Comparison of ENCODE assay signal across 8 cellular contexts in genomic region chr6:29632789-29633531, GRCh38. TPM values are rescaled to one million over a fixed set of nuclear protein-coding genes. Genes with fewer than 3 reads are reported as not detected.
DNase-seq lines count a peak whose midpoint lies in the region; ATAC-seq and TF ChIP-seq lines count a peak whose summit lies in the region.

TSS of gene GABBR1 (minus strand) at chr6:29633183. CDS start at chr6:29632385, 798 bp downstream.

- H3K27ac ChIP-seq in CD8-positive, alpha-beta T cell (ENCODE audit: low read depth, low read length) = no peak within 1 kb of the TSS
- H3K27ac ChIP-seq in SJSA1 = no peak within 1 kb of the TSS
- H3K27ac ChIP-seq in neural cell (ENCODE audit: low read length) = peak within 1 kb of the TSS; percentile 95

- CTCF ChIA-PET in CD8-positive, alpha-beta T cell (lab: Charles Lee) = interaction anchor here (1.4 to 2.0 kb wide), 3 partner anchors 8 to 20 kb away, joined by 3 to 20 read pairs (median 10); no protein-coding TSS in a partner anchor

- DNase-seq in CD8-positive, alpha-beta T cell = peak in 6 of 7 experiments; percentile 56 to 77 (median 64)
- DNase-seq in SJSA1 (ENCODE audit: low read depth in 1 of 2, low spot score in 2 of 2) (peak; percentile 67 to 89), fibroblast of villous mesenchyme (ENCODE audit: low read depth) (peak; percentile 89)
- DNase-seq in activated gamma-delta T cell treated with anti-CD3 and anti-CD28 coated beads, Interleukin-2, amount 50 U/mL, for 16 hours (ENCODE audit: low read depth) = peak; percentile 43

- no peaks in the 10 kb centered on the region for H3K36me3 ChIP-seq in CD8-positive, alpha-beta T cell (ENCODE audit: insufficient read depth, low read length)
- H3K36me3 ChIP-seq in Loucy (ENCODE audit: insufficient read depth, low read length) (no peaks in the 10 kb centered on the region), SJSA1 (no peaks in the 10 kb centered on the region; the same call in 1 of the 2 replicates), neural cell (ENCODE audit: insufficient read depth, low read length) (no peaks in the 10 kb centered on the region)

- peak within 1 kb of the TSS; percentile 68 for H3K9ac ChIP-seq in Loucy (ENCODE audit: low read depth, low read length, poor library complexity, severe bottlenecking)
- peak within 1 kb of the TSS; percentile 95 for H3K9ac ChIP-seq in neural cell (ENCODE audit: low read length)

- no peaks in the 10 kb centered on the region for H3K9me3 Mint-ChIP-seq in CD8-positive, alpha-beta T cell

- peak; percentile 58 for TF ChIP-seq EP300 in neural cell (conservative IDR thresholded peaks at IDR 0.05; ENCODE audit: poor library complexity, severe bottlenecking)

- H3K4me2 ChIP-seq in Loucy (ENCODE audit: low read depth, low read length, poor library complexity, severe bottlenecking) (peak within 1 kb of the TSS; percentile 80), neural cell (ENCODE audit: low read length) (peak within 1 kb of the TSS; percentile 99)

- H3K36me3 Mint-ChIP-seq in CD8-positive, alpha-beta T cell = peaks cover 3% of the 10 kb centered on the region

- H3K79me2 ChIP-seq in Loucy (ENCODE audit: insufficient read depth, low read length) (no peaks in the 10 kb centered on the region), neural cell (replicated peaks; ENCODE audit: insufficient read depth, low read length) (peaks cover 10% of the 10 kb centered on the region)

- H4K20me1 ChIP-seq in Loucy (ENCODE audit: insufficient read depth, low read length, poor library complexity, severe bottlenecking) (no peaks in the 10 kb centered on the region), neural cell (ENCODE audit: insufficient read depth) (no peaks in the 10 kb centered on the region)

- H3K4me1 ChIP-seq in CD8-positive, alpha-beta T cell (ENCODE audit: insufficient read depth, low read length) = peaks cover 28% of the 10 kb centered on the region
- peaks cover 25% of the 10 kb centered on the region for H3K4me1 ChIP-seq in Loucy (ENCODE audit: insufficient read depth, low read length, poor library complexity, severe bottlenecking)
- H3K4me1 ChIP-seq in SJSA1 (replicated peaks) = peaks cover 22% of the 10 kb centered on the region

- intact Hi-C loops in CD8-positive, alpha-beta T cell (cut with DNase I, micrococcal nuclease) = loop anchor here (1.0 to 2.0 kb wide), 2 partner anchors 16 kb away; no protein-coding TSS in a partner anchor

- no peaks in the 10 kb centered on the region for H3K9me2 ChIP-seq in Loucy (replicated peaks; ENCODE audit: low read depth, low read length)
- no peaks in the 10 kb centered on the region for H3K9me2 ChIP-seq in neural cell (ENCODE audit: insufficient read depth, low read length)

- H3K4me3 ChIP-seq in CD8-positive, alpha-beta T cell (ENCODE audit: low read depth, low read length) = peak within 1 kb of the TSS; percentile 59
- peak within 1 kb of the TSS; percentile 81 for H3K4me3 ChIP-seq in Loucy (ENCODE audit: low read length, poor library complexity, severe bottlenecking)
- H3K4me3 ChIP-seq in SJSA1 = peak within 1 kb of the TSS; percentile 58
- peak within 1 kb of the TSS; percentile 73 for H3K4me3 ChIP-seq in fibroblast of villous mesenchyme (ENCODE audit: low read depth, low read length)
- peak within 1 kb of the TSS; percentile 69 for H3K4me3 ChIP-seq in neural cell (ENCODE audit: low read length)

- TF ChIP-seq RAD21 in neural cell (conservative IDR thresholded peaks at IDR 0.05) = no peak

- peaks cover 4% of the 10 kb centered on the region for H3K27me3 Mint-ChIP-seq in CD8-positive, alpha-beta T cell (ENCODE audit: low read depth)

- peak within 1 kb of the TSS; percentile 74 for H3K27ac Mint-ChIP-seq in CD8-positive, alpha-beta T cell

- H3K9me3 ChIP-seq in CD8-positive, alpha-beta T cell (ENCODE audit: low read length) = no peaks in the 10 kb centered on the region
- H3K9me3 ChIP-seq in Loucy (ENCODE audit: insufficient read depth, low read depth, low read length) (no peaks in the 10 kb centered on the region), SJSA1 (replicated peaks) (no peaks in the 10 kb centered on the region), neural cell (ENCODE audit: low read length) (no peaks in the 10 kb centered on the region)

- no peaks in the 10 kb centered on the region for H3K27me3 ChIP-seq in CD8-positive, alpha-beta T cell (ENCODE audit: insufficient read depth, low read length)
- H3K27me3 ChIP-seq in Loucy (ENCODE audit: insufficient read depth, low read length, poor library complexity, severe bottlenecking) (no peaks in the 10 kb centered on the region), SJSA1 (replicated peaks) (no peaks in the 10 kb centered on the region; the same call in 1 of the 2 replicates), neural cell (ENCODE audit: insufficient read depth, low read depth, low read length) (no peaks in the 10 kb centered on the region)

- peaks cover 43% of the 10 kb centered on the region for H3K4me1 Mint-ChIP-seq in CD8-positive, alpha-beta T cell (ENCODE audit: low read depth)

- H3F3A ChIP-seq in Loucy (ENCODE audit: low read depth) (no peaks in the 10 kb centered on the region), neural cell (ENCODE audit: insufficient read depth, low read length, poor library complexity, severe bottlenecking) (no peaks in the 10 kb centered on the region)

- peak within 1 kb of the TSS; percentile 98 for H2AFZ ChIP-seq in Loucy (ENCODE audit: low read length)
- H2AFZ ChIP-seq in neural cell (ENCODE audit: low read depth, low read length) = peak within 1 kb of the TSS; percentile 80

- H3K4me3 Mint-ChIP-seq in CD8-positive, alpha-beta T cell = peak within 1 kb of the TSS; percentile 85

- TF ChIP-seq CTCF in CD8-positive, alpha-beta T cell (IDR thresholded peaks at IDR 0.05) = no peak
- TF ChIP-seq CTCF in Loucy (conservative IDR thresholded peaks at IDR 0.05; ENCODE audit: low read length) (no peak), fibroblast of villous mesenchyme (IDR thresholded peaks at IDR 0.05; ENCODE audit: insufficient read depth, low read depth, low read length) (no peak), neural cell (IDR thresholded peaks at IDR 0.05; ENCODE audit: poor library complexity, severe bottlenecking) (no peak), subcutaneous adipose tissue (IDR thresholded peaks at IDR 0.05; ENCODE audit: low read depth) (no peak)

- ATAC-seq in CD8-positive, alpha-beta T cell = peak; percentile 79
- ATAC-seq in GM21529 (IDR thresholded peaks at IDR 0.05; ENCODE audit: unreplicated experiment) = peak; percentile 70

- POLR2A ChIA-PET in CD8-positive, alpha-beta T cell (lab: Charles Lee) = interaction anchor here (1.0 to 2.7 kb wide), 3 partner anchors 9 to 20 kb away, joined by 3 to 17 read pairs (median 4); no protein-coding TSS in a partner anchor

TF ChIP-seq in neural cell, 6 proteins besides CTCF, POLR2A, EP300 and RAD21:
- TF ChIP-seq MXI1 (conservative IDR thresholded peaks at IDR 0.05; ENCODE audit: poor library complexity, severe bottlenecking) = peak; percentile 76
- TF ChIP-seq TAF1 (IDR thresholded peaks at IDR 0.05; ENCODE audit: low read depth) = peak; percentile 93
- TF ChIP-seq, protein P1, sequence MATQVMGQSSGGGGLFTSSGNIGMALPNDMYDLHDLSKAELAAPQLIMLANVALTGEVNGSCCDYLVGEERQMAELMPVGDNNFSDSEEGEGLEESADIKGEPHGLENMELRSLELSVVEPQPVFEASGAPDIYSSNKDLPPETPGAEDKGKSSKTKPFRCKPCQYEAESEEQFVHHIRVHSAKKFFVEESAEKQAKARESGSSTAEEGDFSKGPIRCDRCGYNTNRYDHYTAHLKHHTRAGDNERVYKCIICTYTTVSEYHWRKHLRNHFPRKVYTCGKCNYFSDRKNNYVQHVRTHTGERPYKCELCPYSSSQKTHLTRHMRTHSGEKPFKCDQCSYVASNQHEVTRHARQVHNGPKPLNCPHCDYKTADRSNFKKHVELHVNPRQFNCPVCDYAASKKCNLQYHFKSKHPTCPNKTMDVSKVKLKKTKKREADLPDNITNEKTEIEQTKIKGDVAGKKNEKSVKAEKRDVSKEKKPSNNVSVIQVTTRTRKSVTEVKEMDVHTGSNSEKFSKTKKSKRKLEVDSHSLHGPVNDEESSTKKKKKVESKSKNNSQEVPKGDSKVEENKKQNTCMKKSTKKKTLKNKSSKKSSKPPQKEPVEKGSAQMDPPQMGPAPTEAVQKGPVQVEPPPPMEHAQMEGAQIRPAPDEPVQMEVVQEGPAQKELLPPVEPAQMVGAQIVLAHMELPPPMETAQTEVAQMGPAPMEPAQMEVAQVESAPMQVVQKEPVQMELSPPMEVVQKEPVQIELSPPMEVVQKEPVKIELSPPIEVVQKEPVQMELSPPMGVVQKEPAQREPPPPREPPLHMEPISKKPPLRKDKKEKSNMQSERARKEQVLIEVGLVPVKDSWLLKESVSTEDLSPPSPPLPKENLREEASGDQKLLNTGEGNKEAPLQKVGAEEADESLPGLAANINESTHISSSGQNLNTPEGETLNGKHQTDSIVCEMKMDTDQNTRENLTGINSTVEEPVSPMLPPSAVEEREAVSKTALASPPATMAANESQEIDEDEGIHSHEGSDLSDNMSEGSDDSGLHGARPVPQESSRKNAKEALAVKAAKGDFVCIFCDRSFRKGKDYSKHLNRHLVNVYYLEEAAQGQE (IDR thresholded peaks at IDR 0.05; ENCODE audit: borderline replicate concordance) = peak; percentile 88
- TF ChIP-seq SMC3 (conservative IDR thresholded peaks at IDR 0.05; ENCODE audit: poor library complexity) = peak; percentile 40
- TF ChIP-seq POLR2AphosphoS5 (IDR thresholded peaks at IDR 0.05) = peak; percentile 98
- TF ChIP-seq EZH2 (IDR thresholded peaks at IDR 0.05; ENCODE audit: borderline replicate concordance, insufficient read depth, low read length, poor library complexity, severe bottlenecking) = no peak
TF ChIP-seq in neural cell: peak in this region for 5.

RNA-seq across cellular contexts. Expression of gene GABBR1, which starts in this region (rescaled TPM):
- 10 to 100 TPM; 21.8 to 24.2 TPM for total RNA-seq in CD8-positive, alpha-beta T cell
- 2.8 and 3.5 TPM in 2 replicates for total RNA-seq in SJSA1 (2014; rRNA removed; shearing (Covaris generic))
- total RNA-seq in fibroblast of villous mesenchyme (12.5 and 13.9 TPM in 2 replicates), subcutaneous adipose tissue (10 to 100 TPM; 20.6 to 31.0 (median 25.0) TPM)
- polyA plus RNA-seq in neural cell = 108 and 120 TPM in 2 replicates
- 212 and 216 TPM in 2 replicates for polyA minus RNA-seq in neural cell
